Comparison of ENCODE assay signal across 9 cellular contexts in genomic region chrX:15675490-15675921, GRCh38. TPM values are rescaled to one million over a fixed set of nuclear protein-coding genes. Genes with fewer than 3 reads are reported as not detected.
A peak's percentile ranks its signal among the peaks of the same experiment; 100 is the strongest.
DNase-seq lines count a peak whose midpoint lies in the region; ATAC-seq and TF ChIP-seq lines count a peak whose summit lies in the region.
"Had no signal": no experiment of that assay in that cellular context is flagged by ENCODE, and none has a peak within 500 bp of the region (broad histone marks: within the 10 kb centered on the region; RNA-seq: fewer than 3 reads in every experiment).

No MANE protein-coding gene starts in this region.

- H3K27ac ChIP-seq in naive thymus-derived CD4-positive, alpha-beta T cell (ENCODE audit: low read depth, low read length): peak overlapping the region; percentile 96

- peak; percentile 60 for TF ChIP-seq POLR2A in erythroblast (IDR thresholded peaks at IDR 0.05; ENCODE audit: low read length)

- no peaks in the 10 kb centered on the region for H3K9me3 Mint-ChIP-seq in activated CD8-positive, alpha-beta memory T cell treated with anti-CD3 and anti-CD28 coated beads, Interleukin-2, amount 10 ng/mL, durations not matched to agents 7 days and 5 days (ENCODE audit: low read depth)
- no peaks in the 10 kb centered on the region for H3K9me3 Mint-ChIP-seq in naive thymus-derived CD4-positive, alpha-beta T cell
- no peaks in the 10 kb centered on the region for H3K9me3 Mint-ChIP-seq in stimulated activated effector memory CD8-positive, alpha-beta T cell treated with anti-CD3 and anti-CD28 coated beads, Interleukin-12 subunit alpha, Interleukin-12 subunit beta, amount 100 ng/mL, for 72 hours

- H3K36me3 ChIP-seq in naive thymus-derived CD4-positive, alpha-beta T cell (ENCODE audit: control insufficient read depth in 2 of 3, insufficient read depth in 3 of 3, low read length in 3 of 3): peaks cover 0 to 13% (median 0%) of the 10 kb centered on the region in 3 experiments

- peak; percentile 86 for DNase-seq in CD1c-positive myeloid dendritic cell (ENCODE audit: extremely low spot score)
- peak; percentile 88 for DNase-seq in NCI-H748 (lab: John Stamatoyannopoulos, UW; ENCODE audit: unreplicated experiment)
- peak; percentile 86 for DNase-seq in activated CD8-positive, alpha-beta memory T cell treated with anti-CD3 and anti-CD28 coated beads, Interleukin-2, amount 10 ng/mL, durations not matched to agents 7 days and 5 days
- peak; percentile 91 to 94 for DNase-seq in erythroblast (lab: John Stamatoyannopoulos, UW)
- DNase-seq in naive thymus-derived CD4-positive, alpha-beta T cell: peak in 3 of 9 donors; percentile 69 to 79 (median 79)
- DNase-seq in stimulated activated effector memory CD8-positive, alpha-beta T cell treated with anti-CD3 and anti-CD28 coated beads, Interleukin-12 subunit alpha, Interleukin-12 subunit beta, amount 100 ng/mL, for 72 hours (ENCODE audit: low spot score in 2 of 2): no peak

- H3K36me3 Mint-ChIP-seq in activated CD8-positive, alpha-beta memory T cell treated with anti-CD3 and anti-CD28 coated beads, Interleukin-2, amount 10 ng/mL, durations not matched to agents 7 days and 5 days: peaks cover 3% of the 10 kb centered on the region
- H3K36me3 Mint-ChIP-seq in naive thymus-derived CD4-positive, alpha-beta T cell: peaks cover 0 to 10% (median 2%) of the 10 kb centered on the region in 5 donors
- H3K36me3 Mint-ChIP-seq in stimulated activated effector memory CD8-positive, alpha-beta T cell treated with anti-CD3 and anti-CD28 coated beads, Interleukin-12 subunit alpha, Interleukin-12 subunit beta, amount 100 ng/mL, for 72 hours: no peaks in the 10 kb centered on the region

- H3K27ac Mint-ChIP-seq in activated CD8-positive, alpha-beta memory T cell treated with anti-CD3 and anti-CD28 coated beads, Interleukin-2, amount 10 ng/mL, durations not matched to agents 7 days and 5 days: no peak overlapping the region
- H3K27ac Mint-ChIP-seq in naive thymus-derived CD4-positive, alpha-beta T cell: no peak overlapping the region
- no peak overlapping the region for H3K27ac Mint-ChIP-seq in stimulated activated effector memory CD8-positive, alpha-beta T cell treated with anti-CD3 and anti-CD28 coated beads, Interleukin-12 subunit alpha, Interleukin-12 subunit beta, amount 100 ng/mL, for 72 hours

- no peaks in the 10 kb centered on the region for H3K9me3 ChIP-seq in naive thymus-derived CD4-positive, alpha-beta T cell (ENCODE audit: control insufficient read depth in 2 of 3, low read length in 3 of 3)

- CTCF ChIA-PET in activated CD8-positive, alpha-beta memory T cell treated with anti-CD3 and anti-CD28 coated beads, Interleukin-2, amount 10 ng/mL, durations not matched to agents 7 days and 5 days (lab: Charles Lee): no interaction called here
- CTCF ChIA-PET in naive thymus-derived CD4-positive, alpha-beta T cell (lab: Charles Lee): interaction anchor here (0.6 kb wide), 2 partner anchors 57 to 177 kb away, joined by 3 read pairs; no protein-coding TSS in a partner anchor

- peak; percentile 63 for ATAC-seq in GM19372 (IDR thresholded peaks at IDR 0.05; ENCODE audit: low read depth, unreplicated experiment)
- ATAC-seq in HG03457 (IDR thresholded peaks at IDR 0.05; ENCODE audit: unreplicated experiment): peak; percentile 44
- peak; percentile 67 for ATAC-seq in activated CD8-positive, alpha-beta memory T cell treated with anti-CD3 and anti-CD28 coated beads, Interleukin-2, amount 10 ng/mL, durations not matched to agents 7 days and 5 days
- peak; percentile 77 for ATAC-seq in naive thymus-derived CD4-positive, alpha-beta T cell
- ATAC-seq in stimulated activated effector memory CD8-positive, alpha-beta T cell treated with anti-CD3 and anti-CD28 coated beads, Interleukin-12 subunit alpha, Interleukin-12 subunit beta, amount 100 ng/mL, for 72 hours: peak; percentile 80

- no peaks in the 10 kb centered on the region for H3K27me3 ChIP-seq in naive thymus-derived CD4-positive, alpha-beta T cell (ENCODE audit: control insufficient read depth in 2 of 2, insufficient read depth in 2 of 2, low read length in 2 of 2)

- H3K4me1 Mint-ChIP-seq in activated CD8-positive, alpha-beta memory T cell treated with anti-CD3 and anti-CD28 coated beads, Interleukin-2, amount 10 ng/mL, durations not matched to agents 7 days and 5 days: peaks cover 37% of the 10 kb centered on the region
- H3K4me1 Mint-ChIP-seq in naive thymus-derived CD4-positive, alpha-beta T cell: peaks cover 3 to 19% (median 12%) of the 10 kb centered on the region in 7 donors
- H3K4me1 Mint-ChIP-seq in stimulated activated effector memory CD8-positive, alpha-beta T cell treated with anti-CD3 and anti-CD28 coated beads, Interleukin-12 subunit alpha, Interleukin-12 subunit beta, amount 100 ng/mL, for 72 hours: peaks cover 4% of the 10 kb centered on the region

- peaks cover 5 to 11% of the 10 kb centered on the region in 2 donors for H3K4me1 ChIP-seq in naive thymus-derived CD4-positive, alpha-beta T cell (ENCODE audit: control insufficient read depth in 2 of 2, insufficient read depth in 2 of 2, low read length in 2 of 2)

- intact Hi-C loops in naive thymus-derived CD4-positive, alpha-beta T cell (cut with micrococcal nuclease): loop anchor here (1.0 to 10.0 kb wide), 15 partner anchors 12 to 1651 kb away; partner anchors contain the start of genes AP1S2 (in 2 of the 2), CA5B (in 2 of the 2), FANCB (in 2 of the 2) and GEMIN8 (in 2 of the 2)

- no peaks in the 10 kb centered on the region for H3K27me3 Mint-ChIP-seq in activated CD8-positive, alpha-beta memory T cell treated with anti-CD3 and anti-CD28 coated beads, Interleukin-2, amount 10 ng/mL, durations not matched to agents 7 days and 5 days
- peaks cover 0 to 5% (median 0%) of the 10 kb centered on the region in 5 donors for H3K27me3 Mint-ChIP-seq in naive thymus-derived CD4-positive, alpha-beta T cell

- POLR2A ChIA-PET in naive thymus-derived CD4-positive, alpha-beta T cell (lab: Charles Lee): interaction anchor here (0.5 to 2.5 kb wide), 4 partner anchors 63 to 1221 kb away, joined by 3 to 12 read pairs (median 6); partner anchors contain the start of genes AP1S2 and CA5B

- H3K4me3 ChIP-seq in naive thymus-derived CD4-positive, alpha-beta T cell (ENCODE audit: low read length): peak overlapping the region; percentile 87

- H3K4me3 Mint-ChIP-seq in activated CD8-positive, alpha-beta memory T cell treated with anti-CD3 and anti-CD28 coated beads, Interleukin-2, amount 10 ng/mL, durations not matched to agents 7 days and 5 days: no peak overlapping the region
- no peak overlapping the region for H3K4me3 Mint-ChIP-seq in naive thymus-derived CD4-positive, alpha-beta T cell
- H3K4me3 Mint-ChIP-seq in stimulated activated effector memory CD8-positive, alpha-beta T cell treated with anti-CD3 and anti-CD28 coated beads, Interleukin-12 subunit alpha, Interleukin-12 subunit beta, amount 100 ng/mL, for 72 hours: no peak overlapping the region

RNA-seq across cellular contexts. Expression of gene CLTRN, which starts 10.9 kb away (rescaled TPM):
- under 1 TPM in 1 of 2 experiments, not detected in 1; 0.21 TPM for total RNA-seq in activated CD8-positive, alpha-beta memory T cell treated with anti-CD3 and anti-CD28 coated beads, Interleukin-2, amount 10 ng/mL, durations not matched to agents 7 days and 5 days
- under 1 TPM in 4 of 5 experiments, not detected in 1; 0.32 to 0.81 (median 0.54) TPM for total RNA-seq in naive thymus-derived CD4-positive, alpha-beta T cell
- polyA plus RNA-seq in naive thymus-derived CD4-positive, alpha-beta T cell: under 1 TPM; 0.13 to 0.60 TPM
- total RNA-seq: T-helper 1 cell treated with Interleukin-12 subunit alpha and Interleukin-12 subunit beta and Interleukin-4 antibody, amounts not matched to agents 30 ng/mL and 1 ng/mL, for 36 hours had no signal

Comparison
In these comparisons a context has a peak if more than half of its experiments do, and no peak if none do; other contexts are left out.
1. DNase-seq: peak in CD1c-positive myeloid dendritic cell (single experiment), NCI-H748 (single experiment), activated CD8-positive, alpha-beta memory T cell treated with anti-CD3 and anti-CD28 coated beads, Interleukin-2, amount 10 ng/mL, durations not matched to agents 7 days and 5 days (single experiment) and erythroblast (2 of 2); none in stimulated activated effector memory CD8-positive, alpha-beta T cell treated with anti-CD3 and anti-CD28 coated beads, Interleukin-12 subunit alpha, Interleukin-12 subunit beta, amount 100 ng/mL, for 72 hours (0 of 2).
2. Peak in every context shown above with its lines, with median percentiles within 50 percentile points of each other: ATAC-seq.